1 cellular context compared by ENCODE assay signal in the genomic region with DNA sequence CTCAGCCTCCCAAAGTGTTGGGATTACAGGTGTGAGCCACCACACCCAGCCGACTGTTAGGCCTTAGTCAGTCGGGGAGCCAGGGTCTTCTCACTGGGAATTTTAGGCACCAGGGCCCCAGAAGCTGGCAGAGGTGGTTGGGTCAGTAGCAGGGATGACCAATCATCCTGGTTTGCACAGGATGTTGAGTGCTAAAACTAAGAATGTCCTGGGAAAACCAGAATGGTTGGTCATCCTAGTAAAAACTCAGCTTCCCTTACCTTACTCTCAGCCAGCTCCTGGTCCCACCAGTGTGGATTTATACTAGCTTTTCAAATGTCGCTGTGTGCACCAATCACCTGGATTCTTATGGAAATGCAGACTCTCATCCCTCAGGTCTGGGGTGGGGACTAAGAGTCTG.
TF ChIP-seq lines count a peak whose summit lies in the region.

No MANE protein-coding gene starts in this region.

TF ChIP-seq in H1, 55 proteins besides CTCF, POLR2A, EP300 and RAD21:
- no peak for TF ChIP-seq TCF12 (IDR thresholded peaks at IDR 0.05; ENCODE audit: low read depth, low read length)
- no peak for TF ChIP-seq KDM1A (IDR thresholded peaks at IDR 0.05; ENCODE audit: borderline replicate concordance, low read length)
- TF ChIP-seq, protein P1, sequence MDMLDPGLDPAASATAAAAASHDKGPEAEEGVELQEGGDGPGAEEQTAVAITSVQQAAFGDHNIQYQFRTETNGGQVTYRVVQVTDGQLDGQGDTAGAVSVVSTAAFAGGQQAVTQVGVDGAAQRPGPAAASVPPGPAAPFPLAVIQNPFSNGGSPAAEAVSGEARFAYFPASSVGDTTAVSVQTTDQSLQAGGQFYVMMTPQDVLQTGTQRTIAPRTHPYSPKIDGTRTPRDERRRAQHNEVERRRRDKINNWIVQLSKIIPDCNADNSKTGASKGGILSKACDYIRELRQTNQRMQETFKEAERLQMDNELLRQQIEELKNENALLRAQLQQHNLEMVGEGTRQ (IDR thresholded peaks at IDR 0.05; ENCODE audit: low read length) = no peak
- no peak for TF ChIP-seq JUND (IDR thresholded peaks at IDR 0.05; ENCODE audit: low read length)
- TF ChIP-seq CEBPB (IDR thresholded peaks at IDR 0.05; ENCODE audit: low read depth, low read length) = no peak
- no peak for TF ChIP-seq CTBP2 (IDR thresholded peaks at IDR 0.05; ENCODE audit: borderline replicate concordance, insufficient read depth, insufficient read length, low read length)
- no peak for TF ChIP-seq YY1 (IDR thresholded peaks at IDR 0.05; ENCODE audit: low read depth, low read length)
- no peak for TF ChIP-seq TAF7 (optimal IDR thresholded peaks at IDR 0.05; ENCODE audit: borderline replicate concordance, low read depth, low read length)
- no peak for TF ChIP-seq FOSL1 (IDR thresholded peaks at IDR 0.05; ENCODE audit: insufficient read depth, low read depth, low read length)
- TF ChIP-seq TAF1 (IDR thresholded peaks at IDR 0.05; ENCODE audit: low read depth, low read length) = no peak
- no peak for TF ChIP-seq RFX5 (IDR thresholded peaks at IDR 0.05; ENCODE audit: borderline replicate concordance, low read depth, low read length)
- no peak for TF ChIP-seq SIRT6 (IDR thresholded peaks at IDR 0.05; ENCODE audit: low read length)
- TF ChIP-seq MAFK (IDR thresholded peaks at IDR 0.05; ENCODE audit: low read depth, low read length) = no peak
- TF ChIP-seq RXRA (IDR thresholded peaks at IDR 0.05; ENCODE audit: insufficient read depth, low read depth, low read length) = no peak
- TF ChIP-seq, protein P2, sequence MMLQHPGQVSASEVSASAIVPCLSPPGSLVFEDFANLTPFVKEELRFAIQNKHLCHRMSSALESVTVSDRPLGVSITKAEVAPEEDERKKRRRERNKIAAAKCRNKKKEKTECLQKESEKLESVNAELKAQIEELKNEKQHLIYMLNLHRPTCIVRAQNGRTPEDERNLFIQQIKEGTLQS (IDR thresholded peaks at IDR 0.05; ENCODE audit: insufficient read depth, low read depth, low read length) = no peak
- no peak for TF ChIP-seq SRF (IDR thresholded peaks at IDR 0.05; ENCODE audit: low read depth, low read length)
- no peak for TF ChIP-seq POU5F1 (IDR thresholded peaks at IDR 0.05; ENCODE audit: low read depth, low read length)
TF ChIP-seq in H1: peak in this region for 0.
